In the genomic region with DNA sequence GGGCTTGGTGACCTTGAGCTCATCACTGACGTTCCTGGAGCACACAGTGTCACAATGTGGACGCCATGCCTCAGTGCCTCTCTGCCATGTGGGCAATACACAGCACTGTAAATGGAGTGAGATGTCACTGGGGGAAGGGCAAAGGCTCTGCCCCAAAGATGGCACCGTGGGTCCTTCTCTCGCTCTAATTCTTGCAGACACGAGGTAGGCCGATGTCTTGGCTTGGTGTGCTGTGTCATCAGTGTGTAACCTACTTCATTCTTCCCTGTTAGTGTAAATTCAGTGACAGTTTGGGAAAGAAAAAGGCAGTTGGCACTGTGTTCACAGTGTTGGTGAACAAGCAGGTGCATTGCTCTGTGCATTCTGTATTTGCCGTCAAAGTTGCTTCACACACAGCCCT, we compare ENCODE assay signal across 25 cellular contexts.
"Had no signal": no experiment of that assay in that cellular context is flagged by ENCODE, and none has a peak within 500 bp of the region (broad histone marks: within the 10 kb centered on the region; RNA-seq: fewer than 3 reads in every experiment).

No MANE protein-coding gene starts in this region.

- ATAC-seq: activated CD4-positive, CD25-positive, alpha-beta regulatory T cell treated with anti-CD3 and anti-CD28 coated beads, Interleukin-2, amount 50 U/mL, for 24 hours; activated CD8-positive, alpha-beta T cell treated with anti-CD3 and anti-CD28 coated beads for 36 hours; activated naive CD4-positive, alpha-beta T cell treated with anti-CD3 and anti-CD28 coated beads, Interleukin-2, amount 50 U/mL, for 72 hours; activated naive CD8-positive, alpha-beta T cell treated with anti-CD3 and anti-CD28 coated beads, Interleukin-2, amount 50 U/mL, for 24 hours; body of pancreas; K562; SK-N-SH treated with all-trans-retinoic acid at 6 μM for 48 hours had no signal

- H3K27me3 ChIP-seq: ascending aorta, body of pancreas, Peyer's patch, SJSA1 had no signal

- H3K9me3 ChIP-seq: ascending aorta, body of pancreas had no signal

- H3K27me3 Mint-ChIP-seq: activated CD8-positive, alpha-beta T cell treated with anti-CD3 and anti-CD28 coated beads for 36 hours; activated naive CD8-positive, alpha-beta T cell treated with anti-CD3 and anti-CD28 coated beads, Interleukin-2, amount 50 U/mL, for 24 hours had no signal

- H3K4me1 ChIP-seq: ascending aorta, body of pancreas, Peyer's patch, SJSA1 had no signal

- H3K4me3 ChIP-seq: ascending aorta, body of pancreas, K562, Peyer's patch, SJSA1 had no signal

- H3K27ac Mint-ChIP-seq: activated CD8-positive, alpha-beta T cell treated with anti-CD3 and anti-CD28 coated beads for 36 hours; activated naive CD4-positive, alpha-beta T cell treated with anti-CD3 and anti-CD28 coated beads, Interleukin-2, amount 50 U/mL, for 72 hours; activated naive CD8-positive, alpha-beta T cell treated with anti-CD3 and anti-CD28 coated beads, Interleukin-2, amount 50 U/mL, for 24 hours; activated T-cell treated with anti-CD3 and anti-CD28 coated beads, Interleukin-2, amount 50 U/mL, for 24 hours; T-helper 1 cell treated with Interleukin-12 subunit alpha and Interleukin-12 subunit beta and Interleukin-4 antibody, amounts not matched to agents 30 μg/mL and 1 μg/mL, for 36 hours had no signal

- H3K27ac ChIP-seq: ascending aorta, body of pancreas, Peyer's patch, SJSA1 had no signal

- H3K36me3 ChIP-seq: ascending aorta, Peyer's patch, SJSA1 had no signal

- H3K9me3 Mint-ChIP-seq: activated T-cell treated with anti-CD3 and anti-CD28 coated beads, Interleukin-2, amount 50 U/mL, for 24 hours; T-helper 1 cell treated with Interleukin-12 subunit alpha and Interleukin-12 subunit beta and Interleukin-4 antibody, amounts not matched to agents 30 μg/mL and 1 μg/mL, for 36 hours had no signal

- DNase-seq: activated CD4-positive, alpha-beta T cell treated with anti-CD3 and anti-CD28 coated beads for 4 hours; activated CD8-positive, alpha-beta T cell treated with anti-CD3 and anti-CD28 coated beads for 36 hours; activated effector memory CD4-positive, alpha-beta T cell treated with anti-CD3 and anti-CD28 coated beads, Interleukin-2, amount 50 U/mL, for 16 hours; activated naive CD4-positive, alpha-beta T cell treated with Interleukin-2 at 50 U/mL for 16 hours; activated naive CD8-positive, alpha-beta T cell treated with anti-CD3 and anti-CD28 coated beads, Interleukin-2, amount 50 U/mL, for 24 hours; activated T-cell treated with anti-CD3 and anti-CD28 coated beads, Interleukin-2, amount 50 U/mL, for 24 hours; amniotic stem cell; body of pancreas; Karpas-422; MM.1S; NCI-H1105; NCI-H2081; NCI-H510A treated with DMSO at 0.1 percent for 48 hours; NCI-H69; NK-92 treated with Interleukin-12 subunit alpha and Interleukin-12 subunit beta, amount 100 ng/mL, for 24 hours; Peyer's patch; SHP77 had no signal

- H3K4me3 Mint-ChIP-seq: activated CD8-positive, alpha-beta T cell treated with anti-CD3 and anti-CD28 coated beads for 36 hours; activated naive CD8-positive, alpha-beta T cell treated with anti-CD3 and anti-CD28 coated beads, Interleukin-2, amount 50 U/mL, for 24 hours; activated T-cell treated with anti-CD3 and anti-CD28 coated beads, Interleukin-2, amount 50 U/mL, for 24 hours; central memory CD8-positive, alpha-beta T cell; T-helper 1 cell treated with Interleukin-12 subunit alpha and Interleukin-12 subunit beta and Interleukin-4 antibody, amounts not matched to agents 30 μg/mL and 1 μg/mL, for 36 hours had no signal
